In the genomic region with DNA sequence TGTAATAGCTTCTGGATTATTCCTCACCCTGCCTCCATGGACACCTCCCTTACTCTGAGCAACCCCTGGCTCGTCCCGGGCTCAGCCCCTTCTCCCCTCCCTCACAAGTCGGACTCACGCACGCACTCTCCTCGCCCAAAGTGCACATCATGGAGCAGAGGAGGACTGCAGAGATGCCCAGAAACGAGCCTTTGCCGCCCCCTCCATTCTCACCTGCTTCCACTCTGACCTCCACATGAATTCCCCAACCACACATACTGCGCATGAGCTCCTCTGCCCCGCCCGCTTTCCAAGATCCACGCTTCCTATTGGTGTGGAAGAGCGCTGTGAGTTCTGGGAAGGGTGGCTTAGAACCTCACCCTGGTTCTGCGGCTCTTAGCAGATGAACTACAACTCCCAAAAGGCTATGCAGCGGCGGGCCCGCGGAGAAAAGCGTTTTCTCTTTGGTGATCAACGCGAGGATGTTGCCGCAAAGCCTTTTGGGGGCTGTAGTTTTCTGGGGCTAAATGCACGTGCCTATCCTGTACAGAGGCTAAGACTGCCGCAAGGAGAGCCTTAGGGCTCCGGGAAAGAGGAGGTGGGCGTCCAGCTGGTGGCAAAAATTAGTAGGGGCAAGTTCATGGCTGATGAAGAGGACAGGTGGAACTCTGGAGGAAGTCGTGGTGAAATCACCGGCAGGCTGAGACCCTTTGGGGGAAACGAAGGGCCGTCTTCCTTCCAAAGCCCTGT, we compare ENCODE assay signal across 8 cellular contexts. TPM values are rescaled to one million over a fixed set of nuclear protein-coding genes. Genes with fewer than 3 reads are reported as not detected.
DNase-seq lines count a peak whose midpoint lies in the region; ATAC-seq and TF ChIP-seq lines count a peak whose summit lies in the region.

Gene PHB1 (minus strand): TSS at position 261 of the 729 bp plus-strand sequence. CDS start 1,618 bp downstream, outside the sequence.

- H3K9me3 ChIP-seq in gastroesophageal sphincter = no peaks in the 10 kb centered on the region

- intact Hi-C loops in activated naive CD4-positive, alpha-beta T cell treated with anti-CD3 and anti-CD28 coated beads for 36 hours (cut with micrococcal nuclease) = loop anchor here (1.0 to 5.0 kb wide), 6 partner anchors 53 to 374 kb away; partner anchors contain the start of genes KAT7, NGFR and SPOP

- DNase-seq in GM03348 (ENCODE audit: low spot score) = peak; percentile 98
- DNase-seq in HFF-Myc (ENCODE audit: extremely low read depth, low read depth) = peak; percentile 97
- DNase-seq in NAMALWA (ENCODE audit: low spot score) = peak; percentile 99
- peak; percentile 99 for DNase-seq in SK-N-DZ (ENCODE audit: low spot score)
- peak; percentile 99 for DNase-seq in activated naive CD4-positive, alpha-beta T cell treated with anti-CD3 and anti-CD28 coated beads for 36 hours
- peak; percentile 91 for DNase-seq in non-pigmented ciliary epithelial cell (ENCODE audit: low read depth)
- DNase-seq in superior temporal gyrus (ENCODE audit: extremely low spot score) = peak; percentile 99

- H3K36me3 Mint-ChIP-seq in activated naive CD4-positive, alpha-beta T cell treated with anti-CD3 and anti-CD28 coated beads for 36 hours (ENCODE audit: low read depth) = peaks cover 21% of the 10 kb centered on the region

- peak; percentile 100 for ATAC-seq in gastroesophageal sphincter

- TF ChIP-seq CTCF in HFF-Myc (IDR thresholded peaks at IDR 0.05; ENCODE audit: low read depth, low read length, missing control alignments) (no peak), gastroesophageal sphincter (IDR thresholded peaks at IDR 0.05) (no peak)

- no peak for TF ChIP-seq POLR2A in gastroesophageal sphincter (IDR thresholded peaks at IDR 0.05)

- WGBS in gastroesophageal sphincter (ENCODE audit: low coverage in 1 of 2), 2 donors = 0 to 1% methylated on average over 11 to 20 of the region's 30 CpGs

- peak within 1 kb of the TSS; percentile 1 to 76 (median 73) for H3K27ac ChIP-seq in gastroesophageal sphincter

- peaks cover 32% of the 10 kb centered on the region for H3K4me1 Mint-ChIP-seq in activated naive CD4-positive, alpha-beta T cell treated with anti-CD3 and anti-CD28 coated beads for 36 hours (ENCODE audit: low read depth)

- H3K9me3 Mint-ChIP-seq in activated naive CD4-positive, alpha-beta T cell treated with anti-CD3 and anti-CD28 coated beads for 36 hours = no peaks in the 10 kb centered on the region

- H3K4me1 ChIP-seq in gastroesophageal sphincter = peaks cover 0 to 22% (median 5%) of the 10 kb centered on the region in 3 donors

- H3K4me3 ChIP-seq in HFF-Myc (replicated peaks; ENCODE audit: low read depth, low read length) = peak within 1 kb of the TSS; percentile 90
- peak within 1 kb of the TSS; percentile 76 to 87 for H3K4me3 ChIP-seq in gastroesophageal sphincter

- no peaks in the 10 kb centered on the region for H3K27me3 Mint-ChIP-seq in activated naive CD4-positive, alpha-beta T cell treated with anti-CD3 and anti-CD28 coated beads for 36 hours (ENCODE audit: low read depth)

- H3K27ac Mint-ChIP-seq in activated naive CD4-positive, alpha-beta T cell treated with anti-CD3 and anti-CD28 coated beads for 36 hours = peak within 1 kb of the TSS; percentile 78

- no peaks in the 10 kb centered on the region for H3K27me3 ChIP-seq in gastroesophageal sphincter

- H3K36me3 ChIP-seq in gastroesophageal sphincter = peaks cover 0 to 34% of the 10 kb centered on the region in 2 donors

- no peak for TF ChIP-seq EP300 in gastroesophageal sphincter (IDR thresholded peaks at IDR 0.05)

- CTCF ChIA-PET in activated naive CD4-positive, alpha-beta T cell treated with anti-CD3 and anti-CD28 coated beads for 36 hours (lab: Charles Lee) = interaction anchor here (0.5 to 2.1 kb wide), 7 partner anchors 16 to 1012 kb away, joined by 3 to 14 read pairs (median 3); no protein-coding TSS in a partner anchor

- H3K4me3 Mint-ChIP-seq in activated naive CD4-positive, alpha-beta T cell treated with anti-CD3 and anti-CD28 coated beads for 36 hours = peak within 1 kb of the TSS; percentile 100

RNA-seq across cellular contexts. Expression of gene PHB1, which starts in this region (rescaled TPM):
- 244 and 301 TPM in 2 replicates for polyA plus RNA-seq in SK-N-DZ (2014; cell fraction: cytosol; rRNA removed)
- polyA plus RNA-seq in SK-N-DZ (2014; cell fraction: nucleus; rRNA removed) = 137 and 172 TPM in 2 replicates
- 100 to 1,000 TPM; 390 to 404 TPM for total RNA-seq in activated naive CD4-positive, alpha-beta T cell treated with anti-CD3 and anti-CD28 coated beads for 36 hours
- 100 to 1,000 TPM in 3 of 4 donors, 10 to 100 TPM in 1; 98.7 to 108 (median 102) TPM for total RNA-seq in gastroesophageal sphincter

Comparison
In these comparisons a context has a peak if more than half of its experiments do, and no peak if none do; other contexts are left out.
1. Peak in every context shown above with its lines: DNase-seq, ATAC-seq, H3K4me3 ChIP-seq and H3K27ac ChIP-seq.